In genomic region chr7:101368422-101369165, GRCh38 we compare ENCODE assay signal across 26 cellular contexts. TPM values are rescaled to one million over a fixed set of nuclear protein-coding genes. Genes with fewer than 3 reads are reported as not detected.
"Had no signal": no experiment of that assay in that cellular context is flagged by ENCODE, and none has a peak within 500 bp of the region (broad histone marks: within the 10 kb centered on the region; RNA-seq: fewer than 3 reads in every experiment).

No MANE protein-coding gene starts in this region.

- H3K4me3 ChIP-seq: cardiac muscle cell, SK-N-MC had no signal

- H3K27ac Mint-ChIP-seq: activated CD8-positive, alpha-beta T cell treated with anti-CD3 and anti-CD28 coated beads for 36 hours; activated naive CD4-positive, alpha-beta T cell treated with anti-CD3 and anti-CD28 coated beads, Interleukin-2, amount 10 ng/mL, durations not matched to agents 7 days and 5 days; activated naive CD8-positive, alpha-beta T cell treated with anti-CD3 and anti-CD28 coated beads for 36 hours; activated T-cell treated with anti-CD3 and anti-CD28 coated beads, Interleukin-2, amount 50 U/mL, for 72 hours; activated T-helper 2 cell treated with anti-CD3 and anti-CD28 coated beads, Interferon-gamma antibody, Interleukin-2, Interleukin-4, amounts not matched to agents 10 μg/mL and 5 μg/mL and 100 μg/mL, durations not matched to agents 14 hours and 24 hours and 36 hours had no signal

- H3K36me3 ChIP-seq: brain microvascular endothelial cell, cardiac muscle cell, WERI-Rb-1 had no signal

- H3K4me3 Mint-ChIP-seq: activated CD8-positive, alpha-beta T cell treated with anti-CD3 and anti-CD28 coated beads for 36 hours; activated naive CD4-positive, alpha-beta T cell treated with anti-CD3 and anti-CD28 coated beads, Interleukin-2, amount 10 ng/mL, durations not matched to agents 7 days and 5 days; activated naive CD8-positive, alpha-beta T cell treated with anti-CD3 and anti-CD28 coated beads for 36 hours; activated T-cell treated with anti-CD3 and anti-CD28 coated beads, Interleukin-2, amount 50 U/mL, for 72 hours had no signal

- H3K36me3 Mint-ChIP-seq: activated naive CD4-positive, alpha-beta T cell treated with anti-CD3 and anti-CD28 coated beads, Interleukin-2, amount 10 ng/mL, durations not matched to agents 7 days and 5 days; activated naive CD8-positive, alpha-beta T cell treated with anti-CD3 and anti-CD28 coated beads for 36 hours had no signal

- H3K27me3 ChIP-seq: cardiac muscle cell had no signal

- DNase-seq: activated CD4-positive, alpha-beta T cell treated with anti-CD3 and anti-CD28 coated beads for 4 hours; activated CD8-positive, alpha-beta memory T cell treated with anti-CD3 and anti-CD28 coated beads, Interleukin-2, amount 50 U/mL, for 4 hours; activated CD8-positive, alpha-beta T cell treated with anti-CD3 and anti-CD28 coated beads for 36 hours; activated gamma-delta T cell treated with Interleukin-2 at 50 U/mL for 16 hours; activated naive CD4-positive, alpha-beta T cell treated with anti-CD3 and anti-CD28 coated beads, Interleukin-2, amount 10 ng/mL, durations not matched to agents 7 days and 5 days; activated naive CD8-positive, alpha-beta T cell treated with anti-CD3 and anti-CD28 coated beads for 36 hours; activated T-cell treated with anti-CD3 and anti-CD28 coated beads, Interleukin-2, amount 50 U/mL, for 72 hours; brain microvascular endothelial cell; Kasumi-1; KBM-7; NCI-H1105 treated with DMSO at 0.1 percent for 48 hours; NCI-H1436 treated with DMSO at 0.1 percent for 48 hours; NCI-H187; NCI-H2081; NCI-H2171 treated with DMSO at 0.1 percent for 48 hours; NCI-H226; NCI-H526; NCI-H774; T-helper 1 cell; WERI-Rb-1 had no signal

- H3K27ac ChIP-seq: brain microvascular endothelial cell, cardiac muscle cell, SK-N-MC, WERI-Rb-1 had no signal

- H3K9me3 Mint-ChIP-seq: activated CD8-positive, alpha-beta T cell treated with anti-CD3 and anti-CD28 coated beads for 36 hours; activated naive CD4-positive, alpha-beta T cell treated with anti-CD3 and anti-CD28 coated beads, Interleukin-2, amount 10 ng/mL, durations not matched to agents 7 days and 5 days; activated naive CD8-positive, alpha-beta T cell treated with anti-CD3 and anti-CD28 coated beads for 36 hours; activated T-cell treated with anti-CD3 and anti-CD28 coated beads, Interleukin-2, amount 50 U/mL, for 72 hours; activated T-helper 2 cell treated with anti-CD3 and anti-CD28 coated beads, Interferon-gamma antibody, Interleukin-2, Interleukin-4, amounts not matched to agents 10 μg/mL and 5 μg/mL and 100 μg/mL, durations not matched to agents 14 hours and 24 hours and 36 hours had no signal

- ATAC-seq: activated CD4-positive, CD25-positive, alpha-beta regulatory T cell treated with anti-CD3 and anti-CD28 coated beads, Interleukin-2, amount 50 U/mL, for 24 hours; activated CD8-positive, alpha-beta T cell treated with anti-CD3 and anti-CD28 coated beads for 36 hours; activated T-cell treated with anti-CD3 and anti-CD28 coated beads, Interleukin-2, amount 50 U/mL, for 72 hours had no signal

RNA-seq across cellular contexts. Expression of gene COL26A1, which starts 5.9 kb away (rescaled TPM):
- total RNA-seq: activated CD8-positive, alpha-beta T cell treated with anti-CD3 and anti-CD28 coated beads for 36 hours; activated naive CD8-positive, alpha-beta T cell treated with anti-CD3 and anti-CD28 coated beads for 36 hours; OCI-LY7; T-helper 2 cell treated with Interferon-gamma antibody and Interleukin-4, amounts not matched to agents 100 ng/mL and 5 ng/mL, for 36 hours had no signal
